Comparison of ENCODE assay signal across 1 cellular context in genomic region chr13:51912511-51913225, GRCh38.
TF ChIP-seq lines count a peak whose summit lies in the region.

No MANE protein-coding gene starts in this region.

TF ChIP-seq in GM12878, 131 proteins besides CTCF, POLR2A, EP300 and RAD21:
- TF ChIP-seq MYC (IDR thresholded peaks at IDR 0.05; ENCODE audit: insufficient read depth, insufficient read length, insufficient replicate concordance, low read length, severe bottlenecking) (no peak), MTA2 (IDR thresholded peaks at IDR 0.05; ENCODE audit: low read depth) (peak; percentile 31; the same call in 1 of the 2 replicates), IKZF2 (IDR thresholded peaks at IDR 0.05) (peak; percentile 56 to 81), IKZF1 (conservative IDR thresholded peaks at IDR 0.05) (peak; percentile 64), SPI1 (IDR thresholded peaks at IDR 0.05; ENCODE audit: borderline replicate concordance, insufficient read depth, low read depth, low read length) (peak; percentile 93)
